In the genomic region with DNA sequence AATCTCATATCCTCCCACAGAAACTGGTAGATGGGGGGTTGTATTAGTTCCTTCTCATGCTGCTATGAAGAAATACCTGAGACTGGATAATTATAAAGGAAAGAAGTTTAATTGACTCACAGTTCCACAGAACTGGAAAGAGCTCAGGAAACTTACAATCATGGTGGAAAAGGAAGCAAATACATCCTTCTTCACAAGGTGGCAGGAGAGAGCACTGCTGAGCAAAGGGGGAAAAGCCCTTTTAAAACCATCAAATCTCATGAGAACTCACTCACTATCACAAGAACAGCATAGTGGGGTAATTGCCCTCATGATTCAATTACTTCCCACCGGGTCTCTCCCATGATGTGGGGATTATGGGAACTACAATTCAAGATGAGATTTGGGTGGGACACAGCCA, we compare ENCODE assay signal across 12 cellular contexts.
DNase-seq lines count a peak whose midpoint lies in the region; ATAC-seq and TF ChIP-seq lines count a peak whose summit lies in the region.
"Had no signal": no experiment of that assay in that cellular context is flagged by ENCODE, and none has a peak within 500 bp of the region (broad histone marks: within the 10 kb centered on the region; RNA-seq: fewer than 3 reads in every experiment).

No MANE protein-coding gene starts in this region.

- no peaks in the 10 kb centered on the region for H3K9me3 ChIP-seq in MM.1S (replicated peaks; ENCODE audit: insufficient read depth, low read length)
- H3K9me3 ChIP-seq in mammary epithelial cell (replicated peaks; ENCODE audit: insufficient read depth, low read length): no peaks in the 10 kb centered on the region
- H3K9me3 ChIP-seq: A549 had no signal

- H3K4me3 ChIP-seq in MM.1S (ENCODE audit: low read length) (no peak overlapping the region), mammary epithelial cell (replicated peaks in 1 of 3; ENCODE audit: insufficient read depth in 1 of 3, low read depth in 2 of 3, low read length in 3 of 3) (no peak overlapping the region)
- H3K4me3 ChIP-seq: A549 had no signal

- no peak overlapping the region for H3K4me2 ChIP-seq in MM.1S (ENCODE audit: low read depth, low read length)
- H3K4me2 ChIP-seq in mammary epithelial cell (ENCODE audit: insufficient read depth, low read depth, low read length): no peak overlapping the region
- H3K4me2 ChIP-seq: A549 had no signal

- H4K20me1 ChIP-seq in MM.1S (ENCODE audit: insufficient read depth, low read length) (no peaks in the 10 kb centered on the region), mammary epithelial cell (ENCODE audit: insufficient read depth, low read length) (no peaks in the 10 kb centered on the region)

- dilution Hi-C loops in mammary epithelial cell (cut with HindIII; ENCODE audit: low sequenced_read_pairs): no loop called here

- no peak for ATAC-seq in HG02981 (IDR thresholded peaks at IDR 0.05; ENCODE audit: unreplicated experiment)
- ATAC-seq: A549 had no signal

- no peak overlapping the region for H3K9ac ChIP-seq in MM.1S (ENCODE audit: low read length)
- no peak overlapping the region for H3K9ac ChIP-seq in mammary epithelial cell (ENCODE audit: insufficient read depth, low read length)

- no peaks in the 10 kb centered on the region for H3F3A ChIP-seq in MM.1S (ENCODE audit: insufficient read depth, low read length)

- intact Hi-C loops in mammary epithelial cell (cut with micrococcal nuclease): no loop called here

- no peaks in the 10 kb centered on the region for H3K4me1 ChIP-seq in MM.1S (ENCODE audit: low read length)
- no peaks in the 10 kb centered on the region for H3K4me1 ChIP-seq in mammary epithelial cell (ENCODE audit: insufficient read depth, low read length)
- H3K4me1 ChIP-seq: A549 had no signal

- BruUV-seq in mammary epithelial cell (replicated peaks; lab: Mats Ljungman, UMichigan): no TSS peak

- DNase-seq in NCI-H2171 treated with DMSO at 0.1 percent for 48 hours (lab: John Stamatoyannopoulos, UW): peak; percentile 3
- no peak for DNase-seq in NCI-H2171 (lab: John Stamatoyannopoulos, UW)
- DNase-seq in MM.1S: peak; percentile 15
- DNase-seq in mammary epithelial cell: peak; percentile 6
- DNase-seq in pons (ENCODE audit: low spot score): peak; percentile 5
- DNase-seq in hepatic stellate cell (ENCODE audit: low spot score): no peak
- DNase-seq in NCI-H774 (lab: John Stamatoyannopoulos, UW): no peak
- DNase-seq: activated CD4-positive, alpha-beta memory T cell treated with anti-CD3 and anti-CD28 coated beads for 36 hours; posterior cingulate gyrus; Right ventricle myocardium superior had no signal

- in situ Hi-C loops in mammary epithelial cell (cut with MboI; ENCODE audit: low sequenced_read_pairs in 2 of 2): no loop called here

- H3K27ac ChIP-seq in MM.1S (ENCODE audit: low read length) (no peak overlapping the region), mammary epithelial cell (ENCODE audit: insufficient read depth, low read depth, low read length) (no peak overlapping the region)
- H3K27ac ChIP-seq: A549 had no signal

- H3K27me3 ChIP-seq in MM.1S (replicated peaks; ENCODE audit: insufficient read depth, low read length) (no peaks in the 10 kb centered on the region), mammary epithelial cell (ENCODE audit: insufficient read depth, low read length) (no peaks in the 10 kb centered on the region)

- TF ChIP-seq CTCF in MM.1S (IDR thresholded peaks at IDR 0.05; ENCODE audit: low read length) (peak; percentile 50), mammary epithelial cell (conservative IDR thresholded peaks at IDR 0.05 in 1 of 2, IDR thresholded peaks at IDR 0.05 in 1 of 2; ENCODE audit: extremely low read depth in 1 of 2, insufficient read depth in 1 of 2, low read depth in 1 of 2, low read length in 2 of 2) (peak; percentile 25 to 50)

- H3K79me2 ChIP-seq in MM.1S (ENCODE audit: low read length) (no peaks in the 10 kb centered on the region), mammary epithelial cell (ENCODE audit: insufficient read depth, low read length) (no peaks in the 10 kb centered on the region)

- no peaks in the 10 kb centered on the region for H3K36me3 ChIP-seq in MM.1S (replicated peaks; ENCODE audit: insufficient read depth, low read length)
- H3K36me3 ChIP-seq in mammary epithelial cell (ENCODE audit: insufficient read depth, low read length): no peaks in the 10 kb centered on the region

- H3K9me2 ChIP-seq in MM.1S (replicated peaks; ENCODE audit: insufficient read depth, low read length): no peaks in the 10 kb centered on the region

- 100% methylated on average over 1 of the region's 1 CpG for WGBS in mammary epithelial cell (ENCODE audit: low coverage, missing lambda C conversion rate)

- CTCF ChIA-PET in mammary epithelial cell (lab: Charles Lee; ENCODE audit: low non-redundant PET): interaction anchor here (0.5 kb wide), 1 partner anchor 194 kb away, joined by 3 read pairs; no protein-coding TSS in a partner anchor

- H2AFZ ChIP-seq in MM.1S (ENCODE audit: low read length) (no peak overlapping the region), mammary epithelial cell (ENCODE audit: low read depth, low read length) (no peak overlapping the region)

Comparison
In these comparisons a context has a peak if more than half of its experiments do, and no peak if none do; other contexts are left out.
1. DNase-seq: peak in NCI-H2171 treated with DMSO at 0.1 percent for 48 hours (single experiment), MM.1S (single experiment), mammary epithelial cell (single experiment) and pons (single experiment); none in NCI-H2171 (single experiment), hepatic stellate cell (single experiment) and NCI-H774 (single experiment).